ENCODE assay signal across 2 cellular contexts in the genomic region with DNA sequence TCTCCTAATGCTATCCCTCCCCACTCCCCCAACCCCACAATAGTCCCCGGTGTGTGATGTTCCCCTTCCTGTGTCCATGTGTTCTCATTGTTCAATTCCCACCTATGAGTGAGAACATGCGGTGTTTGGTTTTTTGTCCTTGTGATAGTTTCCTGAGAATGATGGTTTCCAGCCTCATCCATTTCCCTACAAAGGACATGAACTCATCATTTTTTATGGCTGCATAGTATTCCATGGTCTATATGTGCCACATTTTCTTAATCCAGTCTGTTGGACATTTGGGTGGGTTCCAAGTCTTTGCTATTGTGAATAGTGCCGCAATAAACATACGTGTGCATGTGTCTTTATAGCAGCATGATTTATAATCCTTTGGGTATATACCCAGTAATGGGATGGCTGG.
A peak's percentile ranks its signal among the peaks of the same experiment; 100 is the strongest.
DNase-seq lines count a peak whose midpoint lies in the region; ATAC-seq, FAIRE-seq and TF ChIP-seq lines count a peak whose summit lies in the region.
"Not testable (repeated sequence)": the region's sequence is repeated elsewhere in the genome, so short reads cannot be mapped to it uniquely, and the experiment has no call there.

No MANE protein-coding gene starts in this region.

- BruUV-seq in K562 (replicated peaks; lab: Mats Ljungman, UMichigan), result not testable (repeated sequence)

- TF ChIP-seq EP300 in K562 (IDR thresholded peaks at IDR 0.05; ENCODE audit: low read length), result not testable (repeated sequence)

- not testable (repeated sequence) for H3K4me2 ChIP-seq in K562 (ENCODE audit: insufficient read depth, low read length)

- not testable (repeated sequence) for H3K9me1 ChIP-seq in K562 (ENCODE audit: control insufficient read depth, insufficient read depth, low read length)

- ATAC-seq in K562, result not testable (repeated sequence)

- not testable (repeated sequence) for TF ChIP-seq RAD21 in K562 (CRISPR knock-in tag; conservative IDR thresholded peaks at IDR 0.05 in 1 of 2, IDR thresholded peaks at IDR 0.05 in 1 of 2)

- DNase-seq in K562 (ENCODE audit: extremely low read depth in 1 of 4, low spot score in 3 of 4), result not testable (repeated sequence)

- CTCF ChIA-PET in HEK293 (lab: Yijun Ruan, JAX); K562 (lab: Yijun Ruan, JAX; ENCODE audit: low intra/inter-chr PET ratio): not testable (repeated sequence)

- TF ChIP-seq CTCF in HEK293 (tag by site-specific recombination; IDR thresholded peaks at IDR 0.05); K562 (IDR thresholded peaks at IDR 0.05 in 2 of 3, conservative IDR thresholded peaks at IDR 0.05 in 1 of 3; ENCODE audit: insufficient read depth in 2 of 3, low read depth in 1 of 3, low read length in 3 of 3): not testable (repeated sequence)

- H3K79me2 ChIP-seq in K562 (ENCODE audit: control insufficient read depth, insufficient read depth, low read length), result not testable (repeated sequence)

- H4K20me1 ChIP-seq in K562 (replicated peaks; ENCODE audit: control insufficient read depth, insufficient read depth, low read length), result not testable (repeated sequence)

- in situ Hi-C loops in K562 (cut with MboI), result not testable (repeated sequence)

- H3K9ac ChIP-seq in K562 (ENCODE audit: insufficient read depth in 1 of 2, low read depth in 2 of 2, low read length in 2 of 2), result not testable (repeated sequence)

- TF ChIP-seq POLR2A in K562 (conservative IDR thresholded peaks at IDR 0.05), result not testable (repeated sequence)

- not testable (repeated sequence) for H3K27me3 ChIP-seq in K562 (ENCODE audit: control insufficient read depth in 2 of 2, insufficient read depth in 2 of 2, low read length in 2 of 2)

- not testable (repeated sequence) for H3K9me3 ChIP-seq in HEK293 (ENCODE audit: control insufficient read depth, insufficient read depth, low read depth, low read length); K562 (replicated peaks; ENCODE audit: control insufficient read depth, insufficient read depth, low read depth, low read length)

- not testable (repeated sequence) for H3K27ac ChIP-seq in HEK293 (ENCODE audit: extremely low read depth, low read depth, low read length); K562 (ENCODE audit: extremely low read depth, low read depth, low read length)

- H3K4me1 ChIP-seq in HEK293 (ENCODE audit: control insufficient read depth, insufficient read depth, low read length); K562 (replicated peaks in 1 of 2; ENCODE audit: control insufficient read depth in 2 of 2, insufficient read depth in 2 of 2, low read length in 2 of 2): not testable (repeated sequence)

- intact Hi-C loops in K562 (cut with micrococcal nuclease), result not testable (repeated sequence)

- H3K4me3 ChIP-seq in HEK293 (ENCODE audit: low read depth, low read length); K562: not testable (repeated sequence)

- not testable (repeated sequence) for FAIRE-seq in K562 (lab: Jason Lieb, UNC)

- not testable (repeated sequence) for H2AFZ ChIP-seq in K562 (ENCODE audit: low read depth, low read length)

- not testable (repeated sequence) for H3K36me3 ChIP-seq in HEK293 (ENCODE audit: control insufficient read depth in 2 of 2, insufficient read depth in 1 of 2, low read length in 2 of 2); K562 (ENCODE audit: control insufficient read depth, insufficient read depth, low read length)

- POLR2A ChIA-PET in HEK293 (lab: Yijun Ruan, JAX); K562 (lab: Yijun Ruan, JAX): not testable (repeated sequence)

- WGBS in K562 (ENCODE audit: insufficient coverage, low coverage, missing lambda C conversion rate), result 33% methylated on average over 4 of the region's 4 CpGs

TF ChIP-seq in HEK293, 187 proteins besides CTCF, POLR2A, EP300 and RAD21:
- TF ChIP-seq ZNF146 (tag by site-specific recombination; IDR thresholded peaks at IDR 0.05), result peak; percentile 58

TF ChIP-seq in K562, 482 proteins besides CTCF, POLR2A, EP300 and RAD21:
- TF ChIP-seq ZNF146 (CRISPR knock-in tag; IDR thresholded peaks at IDR 0.05; ENCODE audit: unreplicated experiment) (peak; percentile 66), BCOR (IDR thresholded peaks at IDR 0.05) (0 out of 2 replicates have a peak, but pooled peaks have one; percentile 18)
